Comparison of ENCODE assay signal across 9 cellular contexts in genomic region chr18:34659579-34660517, GRCh38. TPM values are rescaled to one million over a fixed set of nuclear protein-coding genes. Genes with fewer than 3 reads are reported as not detected.
DNase-seq lines count a peak whose midpoint lies in the region; FAIRE-seq and TF ChIP-seq lines count a peak whose summit lies in the region.
"Had no signal": no experiment of that assay in that cellular context is flagged by ENCODE, and none has a peak within 500 bp of the region (broad histone marks: within the 10 kb centered on the region; RNA-seq: fewer than 3 reads in every experiment).

No MANE protein-coding gene starts in this region.

- peak overlapping the region; percentile 0 to 20 (median 2) for H3K4me3 Mint-ChIP-seq in nephron

- no peaks in the 10 kb centered on the region for H3K27me3 ChIP-seq in BE2C

- H3K4me1 ChIP-seq in BE2C = peaks cover 10% of the 10 kb centered on the region

- peaks cover 15% of the 10 kb centered on the region for H3K4me1 Mint-ChIP-seq in nephron

- H3K9me3 Mint-ChIP-seq in nephron = no peaks in the 10 kb centered on the region

- no peaks in the 10 kb centered on the region for H3K36me3 Mint-ChIP-seq in nephron (ENCODE audit: low read depth)

- no peaks in the 10 kb centered on the region for H3K27me3 Mint-ChIP-seq in nephron (ENCODE audit: low read depth)

- DNase-seq in BE2C (peak; percentile 64), LHCN-M2 (ENCODE audit: low read depth) (peak; percentile 93), SW 1271 (lab: John Stamatoyannopoulos, UW) (peak; percentile 57 to 87), foreskin fibroblast (peak; percentile 96 to 98), D721Med (ENCODE audit: insufficient read length, low spot score) (no peak), SKM-1 treated with dmso at 0.1 percent for 144 hours (lab: John Stamatoyannopoulos, UW; ENCODE audit: unreplicated experiment) (no peak)
- DNase-seq in activated naive CD4-positive, alpha-beta T cell (lab: John Stamatoyannopoulos, UW) = no peak

- peak overlapping the region; percentile 83 to 93 (median 84) for H3K27ac Mint-ChIP-seq in nephron

- FAIRE-seq in D721Med (lab: Jason Lieb, UNC) = no peak

- H3K36me3 ChIP-seq in BE2C = no peaks in the 10 kb centered on the region
- H3K36me3 ChIP-seq: neutrophil had no signal

- TF ChIP-seq CTCF in BE2C (IDR thresholded peaks at IDR 0.05; ENCODE audit: low read depth, low read length) = no peak
- no peak for TF ChIP-seq CTCF in foreskin fibroblast (IDR thresholded peaks at IDR 0.05; ENCODE audit: low read depth, low read length)
- TF ChIP-seq CTCF in nephron (IDR thresholded peaks at IDR 0.05; ENCODE audit: unreplicated experiment in 3 of 3) = no peak
- TF ChIP-seq CTCF in D721Med (IDR thresholded peaks at IDR 0.05; ENCODE audit: insufficient read depth, missing control alignments) = no peak

- no peaks in the 10 kb centered on the region for H3K9me3 ChIP-seq in BE2C
- H3K9me3 ChIP-seq: neutrophil had no signal

- no peak overlapping the region for H3K4me3 ChIP-seq in BE2C (ENCODE audit: low read depth, low read length)
- no peak overlapping the region for H3K4me3 ChIP-seq in foreskin fibroblast (ENCODE audit: low read depth in 1 of 2, low read length in 2 of 2)

RNA-seq across cellular contexts. Expression of gene DTNA, which starts 50.2 kb away (rescaled TPM):
- polyA plus RNA-seq in BE2C (2012; ENCODE audit: insufficient read depth, insufficient read length, low read depth) = 0.82 TPM
- total RNA-seq in LHCN-M2 (2014; rRNA removed) = 6.9 and 7.1 TPM in 2 replicates
- polyA plus RNA-seq in LHCN-M2 (2012) = 3.4 TPM

Comparison
In these comparisons a context has a peak if more than half of its experiments do, and no peak if none do; other contexts are left out.
1. DNase-seq: peak in BE2C (single experiment), LHCN-M2 (single experiment), SW 1271 (2 of 2) and foreskin fibroblast (2 of 2); none in D721Med (single experiment), SKM-1 treated with dmso at 0.1 percent for 144 hours (single experiment) and activated naive CD4-positive, alpha-beta T cell (0 of 4).